In genomic region chr6:144006731-144007454, GRCh38 we compare ENCODE assay signal across 8 cellular contexts.
A peak's percentile ranks its signal among the peaks of the same experiment; 100 is the strongest.
DNase-seq lines count a peak whose midpoint lies in the region.

No MANE protein-coding gene starts in this region.

- peak; percentile 59 for DNase-seq in HS-5 (ENCODE audit: low read depth)
- peak; percentile 63 for DNase-seq in astrocyte of the hippocampus (ENCODE audit: low read depth, low spot score)
- DNase-seq in kidney glomerular epithelial cell (lab: John Stamatoyannopoulos, UW), result peak; percentile 45
- DNase-seq in stromal cell of bone marrow (ENCODE audit: low read depth), result peak; percentile 36
- no peak for DNase-seq in NCI-H2029 (lab: John Stamatoyannopoulos, UW)
- no peak for DNase-seq in medulla oblongata (ENCODE audit: extremely low spot score)
- no peak for DNase-seq in NCI-H1048 (lab: John Stamatoyannopoulos, UW)

- no peaks in the 10 kb centered on the region for H3K27me3 ChIP-seq in ACC112 (ENCODE audit: insufficient read depth, low read length)

- peak overlapping the region; percentile 80 for H3K4me3 ChIP-seq in ACC112 (ENCODE audit: low read depth, low read length)

- H2AFZ ChIP-seq in ACC112 (ENCODE audit: low read length, unreplicated experiment), result peak overlapping the region; percentile 52

- H3K27ac ChIP-seq in ACC112 (ENCODE audit: low read depth, low read length), result peak overlapping the region; percentile 75

- peaks cover 9% of the 10 kb centered on the region for H3K36me3 ChIP-seq in ACC112 (ENCODE audit: insufficient read depth, low read length)

- peaks cover 4% of the 10 kb centered on the region for H3K4me1 ChIP-seq in ACC112 (ENCODE audit: control insufficient read depth, insufficient read depth, low read length, unreplicated experiment)

- H3K79me2 ChIP-seq in ACC112 (ENCODE audit: control insufficient read depth, insufficient read depth, low read length, unreplicated experiment), result peaks cover 25% of the 10 kb centered on the region

Comparison
In these comparisons a context has a peak if more than half of its experiments do, and no peak if none do; other contexts are left out.
1. DNase-seq: peak in HS-5 (single experiment), astrocyte of the hippocampus (single experiment), kidney glomerular epithelial cell (single experiment) and stromal cell of bone marrow (single experiment); none in NCI-H2029 (single experiment), medulla oblongata (single experiment) and NCI-H1048 (single experiment).